17 cellular contexts compared by ENCODE assay signal in genomic region chr6:143286280-143286795, GRCh38.
A peak's percentile ranks its signal among the peaks of the same experiment; 100 is the strongest.
DNase-seq lines count a peak whose midpoint lies in the region; ATAC-seq, FAIRE-seq and TF ChIP-seq lines count a peak whose summit lies in the region.
"Had no signal": no experiment of that assay in that cellular context is flagged by ENCODE, and none has a peak within 500 bp of the region (broad histone marks: within the 10 kb centered on the region; RNA-seq: fewer than 3 reads in every experiment).

No MANE protein-coding gene starts in this region.

- H4K12ac ChIP-seq in trophoblast cell (ENCODE audit: low read depth, low read length), result no peak overlapping the region

- H3K9ac ChIP-seq in trophoblast cell (ENCODE audit: low read length), result no peak overlapping the region

- no peak overlapping the region for H2AFZ ChIP-seq in trophoblast cell (ENCODE audit: insufficient read depth, low read length, poor library complexity)

- no peak overlapping the region for H2BK5ac ChIP-seq in trophoblast cell (ENCODE audit: low read depth, low read length, poor library complexity)

- no peaks in the 10 kb centered on the region for H3K27me3 ChIP-seq in trophoblast cell (ENCODE audit: insufficient read depth, low read length)
- no peaks in the 10 kb centered on the region for H3K27me3 ChIP-seq in small intestine (ENCODE audit: control insufficient read depth in 2 of 2, insufficient read depth in 2 of 2, low read length in 2 of 2)

- CTCF ChIA-PET in WTC11 (lab: Charles Lee), result no interaction called here

- no peak overlapping the region for H3K18ac ChIP-seq in trophoblast cell (ENCODE audit: low read length)

- H3K9me3 Mint-ChIP-seq in WTC11, result peaks cover 18% of the 10 kb centered on the region; the same call in 1 of the 2 replicates
- H3K9me3 Mint-ChIP-seq: stimulated activated naive CD8-positive, alpha-beta T cell treated with anti-CD3 and anti-CD28 coated beads, Interleukin-15, amount 100 ng/mL, for 72 hours had no signal

- POLR2A ChIA-PET in WTC11 (lab: Charles Lee), result no interaction called here

- no peaks in the 10 kb centered on the region for H3K36me3 ChIP-seq in trophoblast cell (ENCODE audit: control insufficient read depth in 1 of 2, insufficient read depth in 2 of 2, low read length in 2 of 2)
- no peaks in the 10 kb centered on the region for H3K36me3 ChIP-seq in small intestine (ENCODE audit: control insufficient read depth in 2 of 2, insufficient read depth in 2 of 2, low read length in 2 of 2)

- H3K4me3 ChIP-seq in trophoblast cell (ENCODE audit: low read depth, low read length) (no peak overlapping the region), small intestine (ENCODE audit: low read depth in 1 of 2, low read length in 2 of 2) (no peak overlapping the region)

- peaks cover 45% of the 10 kb centered on the region for H3K4me1 Mint-ChIP-seq in WTC11
- H3K4me1 Mint-ChIP-seq: CD14-positive monocyte; stimulated activated naive CD8-positive, alpha-beta T cell treated with anti-CD3 and anti-CD28 coated beads, Interleukin-15, amount 100 ng/mL, for 72 hours had no signal

- no peaks in the 10 kb centered on the region for H3K27me3 Mint-ChIP-seq in WTC11 (ENCODE audit: low read depth)
- H3K27me3 Mint-ChIP-seq: stimulated activated naive CD8-positive, alpha-beta T cell treated with anti-CD3 and anti-CD28 coated beads, Interleukin-15, amount 100 ng/mL, for 72 hours had no signal

- FAIRE-seq in small intestine (lab: Jason Lieb, UNC), result no peak
- FAIRE-seq: RCC 7860 had no signal

- no peaks in the 10 kb centered on the region for H3K79me1 ChIP-seq in trophoblast cell (ENCODE audit: low read length)

- no peak overlapping the region for H3K27ac Mint-ChIP-seq in WTC11
- H3K27ac Mint-ChIP-seq: CD14-positive monocyte; stimulated activated naive CD8-positive, alpha-beta T cell treated with anti-CD3 and anti-CD28 coated beads, Interleukin-15, amount 100 ng/mL, for 72 hours had no signal

- no peak overlapping the region for H4K91ac ChIP-seq in trophoblast cell (ENCODE audit: low read depth, low read length)

- TF ChIP-seq CTCF in WTC11 (IDR thresholded peaks at IDR 0.05), result no peak

- no peak overlapping the region for H2BK120ac ChIP-seq in trophoblast cell (ENCODE audit: insufficient read depth, low read length, poor library complexity)

- H3K14ac ChIP-seq in trophoblast cell (ENCODE audit: low read length), result no peak overlapping the region

- no peak overlapping the region for H3K23ac ChIP-seq in trophoblast cell (ENCODE audit: low read length)

- H3K4ac ChIP-seq in trophoblast cell (ENCODE audit: low read depth, low read length), result no peak overlapping the region

- no peak overlapping the region for H4K8ac ChIP-seq in trophoblast cell (ENCODE audit: low read depth, low read length)

- WGBS in trophoblast cell (ENCODE audit: extremely low coverage, insufficient coverage, insufficient read length), result no CpG with 5 or more reads among the region's 5 CpGs
- WGBS in small intestine, 3 donors, result 85 to 92% (median 89%) methylated on average over 5 of the region's 5 CpGs

- no peaks in the 10 kb centered on the region for H3K9me3 ChIP-seq in trophoblast cell (ENCODE audit: insufficient read depth, low read depth, low read length)
- H3K9me3 ChIP-seq in small intestine (ENCODE audit: control insufficient read depth, low read depth), result no peaks in the 10 kb centered on the region

- H3K4me1 ChIP-seq in trophoblast cell (ENCODE audit: control insufficient read depth in 1 of 2, insufficient read depth in 2 of 2, low read length in 2 of 2) (no peaks in the 10 kb centered on the region), small intestine (ENCODE audit: control insufficient read depth in 2 of 2, insufficient read depth in 1 of 2, low read depth in 1 of 2, low read length in 1 of 2) (no peaks in the 10 kb centered on the region)

- H3K27ac ChIP-seq in trophoblast cell (ENCODE audit: low read depth, low read length) (no peak overlapping the region), small intestine (ENCODE audit: low read depth in 1 of 2, low read length in 1 of 2) (no peak overlapping the region)

- peak; percentile 23 for DNase-seq in M059J (ENCODE audit: low read depth)
- DNase-seq in astrocyte of the hippocampus (ENCODE audit: low read depth, low spot score), result peak; percentile 94
- peak; percentile 60 for DNase-seq in fibroblast of peridontal ligament (ENCODE audit: extremely low read depth)
- DNase-seq in pulmonary artery endothelial cell (ENCODE audit: low read depth, low spot score), result peak; percentile 88
- DNase-seq in trophoblast cell, result no peak
- no peak for DNase-seq in WTC11 (ENCODE audit: low spot score)
- no peak for DNase-seq in AML-193 (lab: John Stamatoyannopoulos, UW)
- no peak for DNase-seq in small intestine
- DNase-seq: activated CD4-positive, CD25-positive, alpha-beta regulatory T cell treated with anti-CD3 and anti-CD28 coated beads, Interleukin-2, amount 50 U/mL, for 72 hours; activated naive CD4-positive, alpha-beta T cell treated with anti-CD3 and anti-CD28 coated beads, Interleukin-2, amount 50 U/mL, for 16 hours; NCI-H2081 treated with DMSO at 0.1 percent for 48 hours; NCI-H774; stimulated activated CD4-positive, alpha-beta T cell treated with anti-CD3 and anti-CD28 coated beads, Interleukin-12 subunit alpha, Interleukin-12 subunit beta, amount 100 ng/mL, for 4 hours; stimulated activated naive CD8-positive, alpha-beta T cell treated with anti-CD3 and anti-CD28 coated beads, Interleukin-15, amount 100 ng/mL, for 72 hours; T-helper 1 cell had no signal

- peaks cover 19% of the 10 kb centered on the region for H3K36me3 Mint-ChIP-seq in WTC11
- H3K36me3 Mint-ChIP-seq: CD14-positive monocyte had no signal

- H3K79me2 ChIP-seq in trophoblast cell (ENCODE audit: control insufficient read depth, insufficient read depth, low read length, poor library complexity), result no peaks in the 10 kb centered on the region

- no peak overlapping the region for H3K4me3 Mint-ChIP-seq in WTC11
- H3K4me3 Mint-ChIP-seq: CD14-positive monocyte; stimulated activated naive CD8-positive, alpha-beta T cell treated with anti-CD3 and anti-CD28 coated beads, Interleukin-15, amount 100 ng/mL, for 72 hours had no signal

- no peak overlapping the region for H2AK5ac ChIP-seq in trophoblast cell (ENCODE audit: low read length)

- ATAC-seq in WTC11, result no peak
- ATAC-seq: stimulated activated naive CD8-positive, alpha-beta T cell treated with anti-CD3 and anti-CD28 coated beads, Interleukin-15, amount 100 ng/mL, for 72 hours had no signal

- H2BK12ac ChIP-seq in trophoblast cell (ENCODE audit: low read length), result no peak overlapping the region

- no peak overlapping the region for H3K4me2 ChIP-seq in trophoblast cell (ENCODE audit: low read length)

TF ChIP-seq in WTC11, 78 proteins besides CTCF, POLR2A, EP300 and RAD21 (continues in another document):
- TF ChIP-seq CBFB (CRISPR knock-in tag; IDR thresholded peaks at IDR 0.05; ENCODE audit: low read depth) (no peak), FOXP1 (CRISPR knock-in tag; IDR thresholded peaks at IDR 0.05; ENCODE audit: borderline replicate concordance) (no peak), NR3C1 (CRISPR knock-in tag; conservative IDR thresholded peaks at IDR 0.05; ENCODE audit: low read depth) (no peak), ZNF671 (CRISPR knock-in tag; IDR thresholded peaks at IDR 0.05) (no peak), HMGXB4 (CRISPR knock-in tag; IDR thresholded peaks at IDR 0.05) (no peak), GABPB1 (CRISPR knock-in tag; IDR thresholded peaks at IDR 0.05) (no peak), ZMAT4 (CRISPR knock-in tag; IDR thresholded peaks at IDR 0.05) (no peak), NR1H2 (CRISPR knock-in tag; IDR thresholded peaks at IDR 0.05) (no peak), HMGA2 (CRISPR knock-in tag; IDR thresholded peaks at IDR 0.05) (no peak), MXD4 (CRISPR knock-in tag; IDR thresholded peaks at IDR 0.05; ENCODE audit: borderline replicate concordance) (no peak), ZNF219 (CRISPR knock-in tag; IDR thresholded peaks at IDR 0.05; ENCODE audit: borderline replicate concordance) (no peak), ZBTB21 (CRISPR knock-in tag; IDR thresholded peaks at IDR 0.05; ENCODE audit: borderline replicate concordance) (no peak), OVOL2 (CRISPR knock-in tag; IDR thresholded peaks at IDR 0.05; ENCODE audit: borderline replicate concordance) (no peak), ZNF416 (CRISPR knock-in tag; IDR thresholded peaks at IDR 0.05) (no peak), ZNF317 (CRISPR knock-in tag; IDR thresholded peaks at IDR 0.05; ENCODE audit: borderline replicate concordance, low read depth) (no peak), ZNF396 (CRISPR knock-in tag; IDR thresholded peaks at IDR 0.05; ENCODE audit: borderline replicate concordance) (no peak), ELF4 (CRISPR knock-in tag; IDR thresholded peaks at IDR 0.05; ENCODE audit: low read depth) (no peak), SP1 (CRISPR knock-in tag; conservative IDR thresholded peaks at IDR 0.05) (no peak)

Comparison
In these comparisons a context has a peak if more than half of its experiments do, and no peak if none do; other contexts are left out.
1. DNase-seq: peak in M059J (single experiment), astrocyte of the hippocampus (single experiment), fibroblast of peridontal ligament (single experiment) and pulmonary artery endothelial cell (single experiment); none in trophoblast cell (0 of 2), WTC11 (single experiment), AML-193 (0 of 2) and small intestine (single experiment).